8 cellular contexts compared by ENCODE assay signal in the genomic region with DNA sequence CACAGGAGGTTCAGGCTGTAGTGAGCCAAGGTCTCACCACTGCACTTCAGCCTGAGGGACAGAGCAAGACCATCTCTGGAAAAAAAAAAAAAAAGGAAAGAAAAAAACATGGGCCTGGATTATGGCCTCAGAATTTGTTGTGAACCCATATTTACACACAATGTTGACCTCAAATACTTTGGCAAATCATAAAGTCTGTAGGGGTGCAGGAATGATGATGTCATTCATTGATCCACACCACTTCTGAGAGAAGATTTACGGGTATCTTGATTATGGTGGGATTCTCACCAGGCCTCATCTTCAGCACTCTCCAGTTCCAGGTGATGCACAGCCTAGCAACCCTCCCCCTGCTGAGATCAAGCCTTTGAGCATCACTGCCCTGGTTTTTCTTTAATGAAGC.
"Had no signal": no experiment of that assay in that cellular context is flagged by ENCODE, and none has a peak within 500 bp of the region (broad histone marks: within the 10 kb centered on the region; RNA-seq: fewer than 3 reads in every experiment).

No MANE protein-coding gene starts in this region.

- DNase-seq: GM23248, GOT3, H9, HCEC 1CT, HFFc6, KBM-7 had no signal

- H3K4me3 ChIP-seq: GM23248 had no signal

- H3K27ac ChIP-seq: GM23248, HL-60, KMS-11 had no signal
